Comparison of ENCODE assay signal across 8 cellular contexts in the genomic region with DNA sequence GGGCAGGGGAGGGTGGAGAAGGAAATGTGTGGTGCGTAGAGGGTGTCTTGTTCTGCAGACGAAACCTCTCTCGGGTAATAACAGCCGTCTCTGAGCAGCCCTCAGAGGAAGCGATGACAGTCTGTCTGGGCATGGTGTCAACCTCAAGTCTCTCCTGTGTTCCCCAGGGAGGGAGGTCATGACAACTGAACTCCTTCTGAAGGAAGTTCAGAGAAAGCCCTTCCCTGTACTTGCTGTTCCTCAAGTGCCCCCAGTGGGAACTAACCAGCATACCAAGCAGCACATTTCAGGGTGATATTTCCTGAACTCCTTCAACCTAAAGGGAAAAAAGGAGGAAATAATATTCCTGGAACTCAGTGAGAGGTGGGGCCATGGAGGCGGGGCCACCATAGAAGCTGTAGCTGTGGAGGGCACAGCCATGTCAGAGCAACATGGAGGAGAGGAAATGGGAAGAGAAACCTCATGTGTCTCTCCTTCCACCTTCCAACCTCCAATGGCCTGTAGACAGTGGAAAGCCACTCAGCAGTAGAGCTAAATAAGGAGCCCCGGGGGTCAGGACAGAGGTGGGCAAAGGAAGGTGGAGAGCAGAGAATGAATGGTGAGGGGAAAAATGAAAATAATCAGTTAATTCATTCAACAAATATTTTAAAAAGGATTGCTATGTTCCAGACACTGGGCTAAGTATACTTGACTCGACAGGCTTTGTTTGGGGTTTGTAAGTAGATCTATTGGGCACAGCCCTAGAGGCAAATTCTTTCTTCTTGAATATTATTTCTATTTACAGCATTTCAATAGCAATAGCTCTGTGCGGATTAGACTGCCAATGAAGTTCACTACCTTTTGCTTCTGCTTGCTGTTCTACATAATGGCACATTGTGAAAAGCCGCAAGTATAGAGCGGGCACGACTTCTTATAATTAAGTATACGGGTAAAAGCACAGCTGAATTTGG.
DNase-seq lines count a peak whose midpoint lies in the region; ATAC-seq, FAIRE-seq and TF ChIP-seq lines count a peak whose summit lies in the region.

No MANE protein-coding gene starts in this region.

- H3K4me1 ChIP-seq in GM12878 (ENCODE audit: control insufficient read depth, insufficient read depth, low read length) (peaks cover 13% of the 10 kb centered on the region), GM23248 (ENCODE audit: insufficient read depth) (no peaks in the 10 kb centered on the region), SJCRH30 (peaks cover 9% of the 10 kb centered on the region; the same call in 1 of the 2 replicates)

- H3K79me2 ChIP-seq in GM12878 (ENCODE audit: control insufficient read depth, insufficient read depth, low read length) (no peaks in the 10 kb centered on the region), GM23248 (ENCODE audit: insufficient read depth) (no peaks in the 10 kb centered on the region)

- H3K9me3 ChIP-seq in GM12878 (replicated peaks; ENCODE audit: control insufficient read depth, insufficient read depth, low read length) (no peaks in the 10 kb centered on the region), GM23248 (ENCODE audit: low read depth) (no peaks in the 10 kb centered on the region), SJCRH30 (replicated peaks) (no peaks in the 10 kb centered on the region; the same call in 1 of the 2 replicates)

- no peak overlapping the region for H3K4me2 ChIP-seq in GM12878 (ENCODE audit: control insufficient read depth, insufficient read depth)
- H3K4me2 ChIP-seq in GM23248 (ENCODE audit: unreplicated experiment), result no peak overlapping the region

- CTCF ChIA-PET in GM12878 (lab: Yijun Ruan, JAX), result interaction anchor here (1.0 to 1.2 kb wide), 2 partner anchors 117 to 297 kb away, joined by 3 to 4 read pairs; no protein-coding TSS in a partner anchor

- TF ChIP-seq CTCF in GM12878 (IDR thresholded peaks at IDR 0.05 in 2 of 3, conservative IDR thresholded peaks at IDR 0.05 in 1 of 3; ENCODE audit: control insufficient read depth in 2 of 3, extremely low read depth in 1 of 3, insufficient read depth in 1 of 3, low read depth in 3 of 3, low read length in 3 of 3), result no peak

- POLR2A ChIA-PET in GM12878 (lab: Charles Lee), result no interaction called here

- in situ Hi-C loops in GM12878 (cut with MboI), result no loop called here
- in situ Hi-C loops in GM23248 (cut with MboI), result no loop called here

- no peaks in the 10 kb centered on the region for H3K27me3 ChIP-seq in GM12878 (replicated peaks in 1 of 2; ENCODE audit: control insufficient read depth in 2 of 2, insufficient read depth in 2 of 2, low read length in 1 of 2)
- H3K27me3 ChIP-seq in GM23248 (replicated peaks; ENCODE audit: insufficient read depth), result no peaks in the 10 kb centered on the region
- H3K27me3 ChIP-seq in SJCRH30, result no peaks in the 10 kb centered on the region

- RAD21 ChIA-PET in GM12878 (lab: Charles Lee; ENCODE audit: unreplicated experiment), result no interaction called here

- no peaks in the 10 kb centered on the region for H4K20me1 ChIP-seq in GM12878 (ENCODE audit: control insufficient read depth, insufficient read depth)
- no peaks in the 10 kb centered on the region for H4K20me1 ChIP-seq in GM23248 (ENCODE audit: insufficient read depth)

- ATAC-seq in GM19025 (IDR thresholded peaks at IDR 0.05; ENCODE audit: low read depth, unreplicated experiment), result peak; percentile 98
- ATAC-seq in HG03039 (IDR thresholded peaks at IDR 0.05; ENCODE audit: unreplicated experiment), result peak; percentile 68
- ATAC-seq in GM12878, result peak; percentile 97

- no peaks in the 10 kb centered on the region for H3F3A ChIP-seq in GM23248 (ENCODE audit: insufficient read depth)

- TF ChIP-seq RAD21 in GM12878 (IDR thresholded peaks at IDR 0.05; ENCODE audit: insufficient read depth, low read depth, low read length), result no peak

- no peaks in the 10 kb centered on the region for H3K36me3 ChIP-seq in GM12878 (ENCODE audit: control insufficient read depth in 2 of 2, insufficient read depth in 2 of 2, low read length in 1 of 2)
- H3K36me3 ChIP-seq in GM23248 (ENCODE audit: low read depth), result no peaks in the 10 kb centered on the region
- H3K36me3 ChIP-seq in SJCRH30, result no peaks in the 10 kb centered on the region

- H3K4me3 ChIP-seq in GM12878, result no peak overlapping the region
- H3K4me3 ChIP-seq in GM23248, result no peak overlapping the region
- H3K4me3 ChIP-seq in SJCRH30, result no peak overlapping the region

- peak; percentile 61 to 75; a peak in 2 of 4 replicates for TF ChIP-seq EP300 in GM12878 (IDR thresholded peaks at IDR 0.05; ENCODE audit: borderline replicate concordance in 1 of 2, control insufficient read depth in 1 of 2, low read depth in 2 of 2, low read length in 2 of 2)

- H3K27ac ChIP-seq in GM12878 (ENCODE audit: control insufficient read depth, insufficient read depth) (no peak overlapping the region), GM23248 (no peak overlapping the region), SJCRH30 (no peak overlapping the region)

- H3K9me2 ChIP-seq in GM23248 (ENCODE audit: insufficient read depth), result no peaks in the 10 kb centered on the region

- SMC1A ChIA-PET in GM12878 (lab: Charles Lee; ENCODE audit: uncharacterized antibody, unreplicated experiment), result interaction anchor here (0.6 to 1.5 kb wide), 3 partner anchors 10 to 137 kb away, joined by 3 to 7 read pairs (median 3); no protein-coding TSS in a partner anchor

- DNase-seq in T-helper 1 cell, result peak; percentile 40 to 88 (median 62)
- DNase-seq in GM12878 (ENCODE audit: low read depth, low spot score), result peak; percentile 61
- peak; percentile 75 for DNase-seq in pons (ENCODE audit: low spot score)
- no peak for DNase-seq in GM23248
- no peak for DNase-seq in SJCRH30
- DNase-seq in NCI-H524 treated with DMSO at 0.1 percent for 48 hours (lab: John Stamatoyannopoulos, UW), result no peak

- 50% methylated on average over 13 of the region's 13 CpGs for WGBS in GM12878 (ENCODE audit: insufficient coverage, insufficient replicate concordance, low lambda C conversion rate, missing lambda C conversion rate)
- 37% methylated on average over 13 of the region's 13 CpGs for WGBS in GM23248 (ENCODE audit: low coverage in 1 of 2, low lambda C conversion rate in 2 of 2, missing lambda C conversion rate in 2 of 2), 2 experiments

- BruUV-seq in GM12878 (replicated peaks; lab: Mats Ljungman, UMichigan), result no TSS peak

- FAIRE-seq in GM12878 (lab: Jason Lieb, UNC), result peak; percentile 74

- H2AFZ ChIP-seq in GM12878 (ENCODE audit: control insufficient read depth, low read depth, low read length) (no peak overlapping the region), GM23248 (no peak overlapping the region)

- intact Hi-C loops in GM12878 (cut with micrococcal nuclease; ENCODE audit: unreplicated experiment), result no loop called here

- no peak for TF ChIP-seq POLR2A in GM12878 (IDR thresholded peaks at IDR 0.05; ENCODE audit: low read depth, low read length)

- H3K9ac ChIP-seq in GM12878 (ENCODE audit: control insufficient read depth, insufficient read depth, low read length), result no peak overlapping the region
- no peak overlapping the region for H3K9ac ChIP-seq in GM23248

TF ChIP-seq in GM12878, 131 proteins besides CTCF, POLR2A, EP300 and RAD21 (continues in another document):
- TF ChIP-seq EED (IDR thresholded peaks at IDR 0.05; ENCODE audit: low read depth) (peak; percentile 22; the same call in 1 of the 2 replicates), MXI1 (IDR thresholded peaks at IDR 0.05; ENCODE audit: low read depth, low read length) (no peak), IKZF1 (conservative IDR thresholded peaks at IDR 0.05) (peak; percentile 89), PML (IDR thresholded peaks at IDR 0.05; ENCODE audit: low read length) (no peak), RCOR1 (conservative IDR thresholded peaks at IDR 0.05; ENCODE audit: low read depth, low read length) (no peak), TCF7 (IDR thresholded peaks at IDR 0.05; ENCODE audit: borderline replicate concordance) (no peak)
- TF ChIP-seq, protein P1, sequence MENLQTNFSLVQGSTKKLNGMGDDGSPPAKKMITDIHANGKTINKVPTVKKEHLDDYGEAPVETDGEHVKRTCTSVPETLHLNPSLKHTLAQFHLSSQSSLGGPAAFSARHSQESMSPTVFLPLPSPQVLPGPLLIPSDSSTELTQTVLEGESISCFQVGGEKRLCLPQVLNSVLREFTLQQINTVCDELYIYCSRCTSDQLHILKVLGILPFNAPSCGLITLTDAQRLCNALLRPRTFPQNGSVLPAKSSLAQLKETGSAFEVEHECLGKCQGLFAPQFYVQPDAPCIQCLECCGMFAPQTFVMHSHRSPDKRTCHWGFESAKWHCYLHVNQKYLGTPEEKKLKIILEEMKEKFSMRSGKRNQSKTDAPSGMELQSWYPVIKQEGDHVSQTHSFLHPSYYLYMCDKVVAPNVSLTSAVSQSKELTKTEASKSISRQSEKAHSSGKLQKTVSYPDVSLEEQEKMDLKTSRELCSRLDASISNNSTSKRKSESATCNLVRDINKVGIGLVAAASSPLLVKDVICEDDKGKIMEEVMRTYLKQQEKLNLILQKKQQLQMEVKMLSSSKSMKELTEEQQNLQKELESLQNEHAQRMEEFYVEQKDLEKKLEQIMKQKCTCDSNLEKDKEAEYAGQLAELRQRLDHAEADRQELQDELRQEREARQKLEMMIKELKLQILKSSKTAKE (IDR thresholded peaks at IDR 0.05; ENCODE audit: low read depth, poor library complexity, severe bottlenecking), result peak; percentile 79
- TF ChIP-seq, protein P2, sequence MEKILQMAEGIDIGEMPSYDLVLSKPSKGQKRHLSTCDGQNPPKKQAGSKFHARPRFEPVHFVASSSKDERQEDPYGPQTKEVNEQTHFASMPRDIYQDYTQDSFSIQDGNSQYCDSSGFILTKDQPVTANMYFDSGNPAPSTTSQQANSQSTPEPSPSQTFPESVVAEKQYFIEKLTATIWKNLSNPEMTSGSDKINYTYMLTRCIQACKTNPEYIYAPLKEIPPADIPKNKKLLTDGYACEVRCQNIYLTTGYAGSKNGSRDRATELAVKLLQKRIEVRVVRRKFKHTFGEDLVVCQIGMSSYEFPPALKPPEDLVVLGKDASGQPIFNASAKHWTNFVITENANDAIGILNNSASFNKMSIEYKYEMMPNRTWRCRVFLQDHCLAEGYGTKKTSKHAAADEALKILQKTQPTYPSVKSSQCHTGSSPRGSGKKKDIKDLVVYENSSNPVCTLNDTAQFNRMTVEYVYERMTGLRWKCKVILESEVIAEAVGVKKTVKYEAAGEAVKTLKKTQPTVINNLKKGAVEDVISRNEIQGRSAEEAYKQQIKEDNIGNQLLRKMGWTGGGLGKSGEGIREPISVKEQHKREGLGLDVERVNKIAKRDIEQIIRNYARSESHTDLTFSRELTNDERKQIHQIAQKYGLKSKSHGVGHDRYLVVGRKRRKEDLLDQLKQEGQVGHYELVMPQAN (conservative IDR thresholded peaks at IDR 0.05), result no peak

Comparison
In these comparisons a context has a peak if more than half of its experiments do, and no peak if none do; other contexts are left out.
1. DNase-seq: peak in T-helper 1 cell (5 of 5), GM12878 (single experiment) and pons (single experiment); none in GM23248 (single experiment), SJCRH30 (0 of 2) and NCI-H524 treated with DMSO at 0.1 percent for 48 hours (single experiment).
2. Peak in every context shown above with its lines, with median percentiles within 50 percentile points of each other: ATAC-seq.